ENCODE assay signal across 8 cellular contexts in genomic region chr3:15291589-15292541, GRCh38. TPM values are rescaled to one million over a fixed set of nuclear protein-coding genes. Genes with fewer than 3 reads are reported as not detected.
DNase-seq lines count a peak whose midpoint lies in the region; ATAC-seq and TF ChIP-seq lines count a peak whose summit lies in the region.

No MANE protein-coding gene starts in this region.

- H3K27ac ChIP-seq in WERI-Rb-1, result no peak overlapping the region

- DNase-seq in NCI-H146 (lab: John Stamatoyannopoulos, UW) (peak; percentile 35), NCI-H146 treated with DMSO at 0.1 percent for 48 hours (lab: John Stamatoyannopoulos, UW; ENCODE audit: unreplicated experiment) (no peak), MG63 (no peak), WERI-Rb-1 (no peak)
- DNase-seq in activated CD4-positive, alpha-beta T cell treated with anti-CD3 and anti-CD28 coated beads for 1 hour, result peak; percentile 29
- peak; percentile 19 for DNase-seq in effector CD8-positive, alpha-beta T cell (lab: John Stamatoyannopoulos, UW)
- DNase-seq in stimulated activated CD4-positive, alpha-beta T cell treated with anti-CD3 and anti-CD28 coated beads, Interleukin-2, amount 100 ng/mL, for 24 hours, result peak; percentile 49 to 51

- TF ChIP-seq CTCF in WERI-Rb-1 (IDR thresholded peaks at IDR 0.05; ENCODE audit: low read depth, low read length), result no peak

- no peak overlapping the region for H3K4me3 ChIP-seq in MG63
- no peak overlapping the region for H3K4me3 ChIP-seq in WERI-Rb-1 (ENCODE audit: low read depth, low read length)

- H3K27me3 ChIP-seq in MG63 (no peaks in the 10 kb centered on the region), WERI-Rb-1 (ENCODE audit: insufficient read depth, low read depth, severe bottlenecking) (no peaks in the 10 kb centered on the region)

- no peaks in the 10 kb centered on the region for H3K36me3 ChIP-seq in MG63
- H3K36me3 ChIP-seq in WERI-Rb-1, result peaks cover 25% of the 10 kb centered on the region

- H3K9me3 ChIP-seq in MG63 (no peaks in the 10 kb centered on the region), WERI-Rb-1 (ENCODE audit: severe bottlenecking) (no peaks in the 10 kb centered on the region)

- peak; percentile 90 for ATAC-seq in HG03175 (IDR thresholded peaks at IDR 0.05; ENCODE audit: unreplicated experiment)

RNA-seq across cellular contexts. Expression of gene SH3BP5, which starts 40.5 kb away (rescaled TPM):
- total RNA-seq in MG63 (2014; rRNA removed; shearing (Covaris generic); ENCODE audit: low replicate concordance), result 2.8 and 3.1 TPM in 2 replicates

Comparison
In these comparisons a context has a peak if more than half of its experiments do, and no peak if none do; other contexts are left out.
1. DNase-seq: peak in NCI-H146 (single experiment), activated CD4-positive, alpha-beta T cell treated with anti-CD3 and anti-CD28 coated beads for 1 hour (single experiment), effector CD8-positive, alpha-beta T cell (single experiment) and stimulated activated CD4-positive, alpha-beta T cell treated with anti-CD3 and anti-CD28 coated beads, Interleukin-2, amount 100 ng/mL, for 24 hours (2 of 2); none in NCI-H146 treated with DMSO at 0.1 percent for 48 hours (single experiment), MG63 (single experiment) and WERI-Rb-1 (single experiment).